33 cellular contexts compared by ENCODE assay signal in the genomic region with DNA sequence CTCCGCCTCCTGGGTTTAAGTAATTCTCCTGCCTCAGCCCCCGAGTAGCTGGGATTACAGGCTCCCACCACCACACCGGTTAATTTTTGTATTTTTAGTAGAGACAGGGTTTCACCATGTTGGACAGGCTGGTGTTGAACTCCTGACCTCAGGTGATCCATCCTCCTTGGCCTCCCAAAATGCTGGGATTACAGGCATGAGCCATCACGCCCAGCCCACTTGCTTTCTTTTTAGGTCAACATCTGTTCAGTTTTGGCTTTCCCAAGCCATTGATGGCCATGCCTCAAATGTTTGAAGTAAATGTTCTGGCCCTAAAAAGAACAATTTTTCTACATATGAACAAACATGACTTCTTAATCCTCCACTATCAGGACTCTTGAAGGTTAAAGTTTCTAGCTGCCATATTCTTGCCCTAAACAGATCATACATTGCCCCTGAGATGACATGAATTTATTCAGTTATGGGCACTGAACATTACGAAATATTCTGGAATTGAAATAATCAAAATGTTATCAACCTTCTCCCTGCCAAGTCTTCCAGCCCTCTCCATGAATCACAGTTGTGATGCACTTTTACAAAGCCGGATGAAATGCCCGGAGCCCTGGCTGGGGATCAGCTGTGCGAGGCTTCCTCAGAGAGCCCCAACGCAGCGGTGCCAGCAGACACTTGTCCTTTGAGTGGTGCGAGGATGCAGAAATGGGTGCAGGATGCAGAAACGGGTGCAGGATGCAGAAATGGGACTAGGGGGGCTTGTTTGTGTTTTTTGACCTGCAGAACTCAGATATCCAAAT. TPM values are rescaled to one million over a fixed set of nuclear protein-coding genes. Genes with fewer than 3 reads are reported as not detected.
DNase-seq lines count a peak whose midpoint lies in the region; ATAC-seq and TF ChIP-seq lines count a peak whose summit lies in the region.
"Had no signal": no experiment of that assay in that cellular context is flagged by ENCODE, and none has a peak within 500 bp of the region (broad histone marks: within the 10 kb centered on the region; RNA-seq: fewer than 3 reads in every experiment).

No MANE protein-coding gene starts in this region.

- peak; percentile 91 for ATAC-seq in omental fat pad (ENCODE audit: low FRiP score)
- no peak for ATAC-seq in activated T-cell treated with anti-CD3 and anti-CD28 coated beads, Interleukin-2, amount 50 U/mL, for 72 hours (replicated peaks in 1 of 2)
- no peak for ATAC-seq in activated naive CD8-positive, alpha-beta T cell treated with anti-CD3 and anti-CD28 coated beads, Interleukin-2, amount 50 U/mL, for 24 hours
- ATAC-seq: activated CD8-positive, alpha-beta T cell treated with anti-CD3 and anti-CD28 coated beads, Interleukin-2, amount 10 ng/mL, durations not matched to agents 7 days and 5 days had no signal

- no peaks in the 10 kb centered on the region for H3K36me3 ChIP-seq in esophagus muscularis mucosa
- no peaks in the 10 kb centered on the region for H3K36me3 ChIP-seq in endodermal cell (ENCODE audit: control insufficient read depth, insufficient read depth, low read length)
- H3K36me3 ChIP-seq: BLaER1, ovary, thoracic aorta, uterus, WERI-Rb-1 had no signal

- peak; percentile 15 for DNase-seq in AG20443 (ENCODE audit: low spot score)
- peak; percentile 27 for DNase-seq in NCI-H446 treated with DMSO at 0.1 percent for 48 hours (lab: John Stamatoyannopoulos, UW)
- peak; percentile 26 for DNase-seq in esophagus muscularis mucosa (ENCODE audit: extremely low spot score)
- DNase-seq in omental fat pad (ENCODE audit: low spot score): no peak
- no peak for DNase-seq in activated T-cell treated with anti-CD3 and anti-CD28 coated beads, Interleukin-2, amount 50 U/mL, for 72 hours
- DNase-seq in activated naive CD8-positive, alpha-beta T cell treated with anti-CD3 and anti-CD28 coated beads, Interleukin-2, amount 50 U/mL, for 24 hours: no peak
- DNase-seq in endodermal cell: no peak
- DNase-seq: activated CD4-positive, alpha-beta T cell treated with anti-CD3 and anti-CD28 coated beads for 4 hours; activated CD8-positive, alpha-beta T cell treated with anti-CD3 and anti-CD28 coated beads, Interleukin-2, amount 10 ng/mL, durations not matched to agents 7 days and 5 days; cortex of kidney; effector memory CD4-positive, alpha-beta T cell; HCEC 1CT; NCI-H1417; NCI-H2081; NCI-H526 treated with DMSO at 0.1 percent for 48 hours; nephron progenitor cell; ovary; stimulated activated CD4-positive, alpha-beta T cell treated with anti-CD3 and anti-CD28 coated beads, Interleukin-2, amount 100 ng/mL, for 24 hours; stimulated activated CD8-positive, alpha-beta memory T cell treated with anti-CD3 and anti-CD28 coated beads, Interleukin-4, amount 100 ng/mL, for 48 hours; T1000; uterus; WERI-Rb-1 had no signal

- H3K36me3 Mint-ChIP-seq in activated T-cell treated with anti-CD3 and anti-CD28 coated beads, Interleukin-2, amount 50 U/mL, for 72 hours (ENCODE audit: insufficient read depth in 2 of 2): no peaks in the 10 kb centered on the region
- H3K36me3 Mint-ChIP-seq in activated naive CD8-positive, alpha-beta T cell treated with anti-CD3 and anti-CD28 coated beads, Interleukin-2, amount 50 U/mL, for 24 hours (ENCODE audit: low read depth): no peaks in the 10 kb centered on the region
- no peaks in the 10 kb centered on the region for H3K36me3 Mint-ChIP-seq in endodermal cell (ENCODE audit: low read depth)
- H3K36me3 Mint-ChIP-seq: activated naive CD4-positive, alpha-beta T cell treated with anti-CD3 and anti-CD28 coated beads, Interleukin-2, amount 50 U/mL, for 24 hours had no signal

- TF ChIP-seq EP300 in esophagus muscularis mucosa (IDR thresholded peaks at IDR 0.05): no peak

- H3K4me3 ChIP-seq in esophagus muscularis mucosa (no peak overlapping the region), endodermal cell (ENCODE audit: low read length) (no peak overlapping the region)
- H3K4me3 ChIP-seq: BLaER1, hepatocyte, lung, ovary, thoracic aorta, uterus had no signal

- H3K27me3 Mint-ChIP-seq in activated T-cell treated with anti-CD3 and anti-CD28 coated beads, Interleukin-2, amount 50 U/mL, for 72 hours (ENCODE audit: low read depth): peaks cover 26% of the 10 kb centered on the region
- peaks cover 5% of the 10 kb centered on the region for H3K27me3 Mint-ChIP-seq in activated naive CD8-positive, alpha-beta T cell treated with anti-CD3 and anti-CD28 coated beads, Interleukin-2, amount 50 U/mL, for 24 hours
- H3K27me3 Mint-ChIP-seq in endodermal cell (ENCODE audit: insufficient read depth): no peaks in the 10 kb centered on the region

- H3K9ac ChIP-seq in endodermal cell (ENCODE audit: extremely low read depth, low read length, poor library complexity, severe bottlenecking): no peak overlapping the region
- H3K9ac ChIP-seq: BLaER1, KMS-11 had no signal

- H3K4me1 Mint-ChIP-seq in activated T-cell treated with anti-CD3 and anti-CD28 coated beads, Interleukin-2, amount 50 U/mL, for 72 hours (ENCODE audit: low read depth): no peaks in the 10 kb centered on the region
- H3K4me1 Mint-ChIP-seq in activated naive CD8-positive, alpha-beta T cell treated with anti-CD3 and anti-CD28 coated beads, Interleukin-2, amount 50 U/mL, for 24 hours: no peaks in the 10 kb centered on the region
- H3K4me1 Mint-ChIP-seq in endodermal cell: no peaks in the 10 kb centered on the region
- H3K4me1 Mint-ChIP-seq: activated naive CD4-positive, alpha-beta T cell treated with anti-CD3 and anti-CD28 coated beads, Interleukin-2, amount 50 U/mL, for 24 hours had no signal

- H3K9me3 Mint-ChIP-seq in activated T-cell treated with anti-CD3 and anti-CD28 coated beads, Interleukin-2, amount 50 U/mL, for 72 hours: no peaks in the 10 kb centered on the region
- no peaks in the 10 kb centered on the region for H3K9me3 Mint-ChIP-seq in activated naive CD8-positive, alpha-beta T cell treated with anti-CD3 and anti-CD28 coated beads, Interleukin-2, amount 50 U/mL, for 24 hours
- peaks cover 4% of the 10 kb centered on the region for H3K9me3 Mint-ChIP-seq in endodermal cell
- H3K9me3 Mint-ChIP-seq: activated naive CD4-positive, alpha-beta T cell treated with anti-CD3 and anti-CD28 coated beads, Interleukin-2, amount 50 U/mL, for 24 hours; activated T-helper 2 cell treated with anti-CD3 and anti-CD28 coated beads, Interferon-gamma antibody, Interleukin-2, Interleukin-4, amounts not matched to agents 10 μg/mL and 5 μg/mL and 100 μg/mL, durations not matched to agents 14 hours and 24 hours and 36 hours; nephron progenitor cell; stimulated activated naive CD8-positive, alpha-beta T cell treated with anti-CD3 and anti-CD28 coated beads, Interleukin-15, Interleukin-2, amounts not matched to agents 100 ng/mL and 50 ng/mL, for 24 hours had no signal

- intact Hi-C loops in esophagus muscularis mucosa (cut with DNase I): no loop called here

- TF ChIP-seq CTCF in esophagus muscularis mucosa (IDR thresholded peaks at IDR 0.05) (no peak), omental fat pad (IDR thresholded peaks at IDR 0.05) (no peak), endodermal cell (conservative IDR thresholded peaks at IDR 0.05) (no peak)

- H3K4me3 Mint-ChIP-seq in activated T-cell treated with anti-CD3 and anti-CD28 coated beads, Interleukin-2, amount 50 U/mL, for 72 hours: no peak overlapping the region
- H3K4me3 Mint-ChIP-seq in activated naive CD8-positive, alpha-beta T cell treated with anti-CD3 and anti-CD28 coated beads, Interleukin-2, amount 50 U/mL, for 24 hours: no peak overlapping the region
- no peak overlapping the region for H3K4me3 Mint-ChIP-seq in endodermal cell
- H3K4me3 Mint-ChIP-seq: activated CD8-positive, alpha-beta T cell treated with anti-CD3 and anti-CD28 coated beads, Interleukin-2, amount 10 ng/mL, durations not matched to agents 7 days and 5 days; activated naive CD4-positive, alpha-beta T cell treated with anti-CD3 and anti-CD28 coated beads, Interleukin-2, amount 50 U/mL, for 24 hours; nephron progenitor cell; stimulated activated naive CD8-positive, alpha-beta T cell treated with anti-CD3 and anti-CD28 coated beads, Interleukin-15, Interleukin-2, amounts not matched to agents 100 ng/mL and 50 ng/mL, for 24 hours had no signal

- 84% methylated on average over 12 of the region's 12 CpGs for WGBS in esophagus muscularis mucosa
- WGBS in endodermal cell (ENCODE audit: insufficient coverage in 1 of 2, insufficient read length in 1 of 2), 2 experiments: 87 to 88% methylated on average over 8 to 12 of the region's 12 CpGs

- no peak overlapping the region for H3K27ac Mint-ChIP-seq in activated T-cell treated with anti-CD3 and anti-CD28 coated beads, Interleukin-2, amount 50 U/mL, for 72 hours
- H3K27ac Mint-ChIP-seq in activated naive CD8-positive, alpha-beta T cell treated with anti-CD3 and anti-CD28 coated beads, Interleukin-2, amount 50 U/mL, for 24 hours: no peak overlapping the region
- H3K27ac Mint-ChIP-seq in endodermal cell: no peak overlapping the region
- H3K27ac Mint-ChIP-seq: activated CD8-positive, alpha-beta T cell treated with anti-CD3 and anti-CD28 coated beads, Interleukin-2, amount 10 ng/mL, durations not matched to agents 7 days and 5 days; activated naive CD4-positive, alpha-beta T cell treated with anti-CD3 and anti-CD28 coated beads, Interleukin-2, amount 50 U/mL, for 24 hours; activated T-helper 2 cell treated with anti-CD3 and anti-CD28 coated beads, Interferon-gamma antibody, Interleukin-2, Interleukin-4, amounts not matched to agents 10 μg/mL and 5 μg/mL and 100 μg/mL, durations not matched to agents 14 hours and 24 hours and 36 hours; nephron progenitor cell; stimulated activated naive CD8-positive, alpha-beta T cell treated with anti-CD3 and anti-CD28 coated beads, Interleukin-15, Interleukin-2, amounts not matched to agents 100 ng/mL and 50 ng/mL, for 24 hours had no signal

- no peaks in the 10 kb centered on the region for H3K9me3 ChIP-seq in esophagus muscularis mucosa
- H3K9me3 ChIP-seq in endodermal cell (ENCODE audit: control insufficient read depth, low read length): no peaks in the 10 kb centered on the region
- H3K9me3 ChIP-seq: BLaER1, ovary, thoracic aorta, uterus had no signal

- H3K27me3 ChIP-seq in esophagus muscularis mucosa (no peaks in the 10 kb centered on the region), endodermal cell (ENCODE audit: control insufficient read depth, insufficient read depth, low read length, poor library complexity, severe bottlenecking) (no peaks in the 10 kb centered on the region)
- H3K27me3 ChIP-seq: BLaER1, hepatocyte, ovary, uterus had no signal

- H3K27ac ChIP-seq in esophagus muscularis mucosa (replicated peaks in 1 of 4) (no peak overlapping the region), endodermal cell (ENCODE audit: low read depth, low read length) (no peak overlapping the region)
- H3K27ac ChIP-seq: BLaER1, hepatocyte, KMS-11, ovary, thoracic aorta, uterus, WERI-Rb-1 had no signal

- no peaks in the 10 kb centered on the region for H3K4me1 ChIP-seq in esophagus muscularis mucosa
- H3K4me1 ChIP-seq in endodermal cell (ENCODE audit: control insufficient read depth, insufficient read depth, low read length): no peaks in the 10 kb centered on the region
- H3K4me1 ChIP-seq: BLaER1, uterus had no signal

- no peak for TF ChIP-seq POLR2A in esophagus muscularis mucosa (IDR thresholded peaks at IDR 0.05; ENCODE audit: low read depth)

RNA-seq across cellular contexts. Expression of gene MRLN, which starts 2.9 kb away (rescaled TPM):
- total RNA-seq in esophagus muscularis mucosa (not detected), omental fat pad (not detected), endodermal cell (not detected)
- not detected for total RNA-seq in activated T-cell treated with anti-CD3 and anti-CD28 coated beads, Interleukin-2, amount 50 U/mL, for 72 hours
- not detected for polyA plus RNA-seq in endodermal cell (2013, experiment 1 of 2)
- polyA plus RNA-seq in endodermal cell (2013, experiment 2 of 2): not detected
- total RNA-seq: activated CD8-positive, alpha-beta T cell treated with anti-CD3 and anti-CD28 coated beads, Interleukin-2, amount 10 ng/mL, durations not matched to agents 7 days and 5 days; activated T-helper 2 cell treated with anti-CD3 and anti-CD28 coated beads, Interferon-gamma antibody, Interleukin-2, Interleukin-4, amounts not matched to agents 10 μg/mL and 5 μg/mL and 100 μg/mL, durations not matched to agents 14 hours and 24 hours and 36 hours; cardiac septum; hepatocyte; renal cortical epithelial cell; thoracic aorta had no signal
- polyA plus RNA-seq: esophagus, hepatocyte, ovary had no signal

RNA-seq across cellular contexts. Expression of gene SLC16A9, which starts 40.7 kb away (rescaled TPM):
- total RNA-seq in esophagus muscularis mucosa (under 1 TPM in 3 of 4 donors, not detected in 1; 0.33 to 0.86 (median 0.45) TPM), omental fat pad (1 to 10 TPM in 1 of 4 donors, under 1 TPM in 3; 0.25 to 2.3 (median 0.77) TPM), endodermal cell (10 to 100 TPM in 1 of 2 donors, 1 to 10 TPM in 1; 4.9 to 19.3 TPM)
- under 1 TPM; 0.14 to 0.19 TPM for total RNA-seq in activated T-cell treated with anti-CD3 and anti-CD28 coated beads, Interleukin-2, amount 50 U/mL, for 72 hours
- 17.8 TPM for polyA plus RNA-seq in endodermal cell (2013, experiment 1 of 2)
- polyA plus RNA-seq in endodermal cell (2013, experiment 2 of 2): 14.8 TPM

Comparison
In these comparisons a context has a peak if more than half of its experiments do, and no peak if none do; other contexts are left out.
1. DNase-seq: peak in AG20443 (single experiment), NCI-H446 treated with DMSO at 0.1 percent for 48 hours (single experiment) and esophagus muscularis mucosa (single experiment); none in omental fat pad (single experiment), activated T-cell treated with anti-CD3 and anti-CD28 coated beads, Interleukin-2, amount 50 U/mL, for 72 hours (0 of 2), activated naive CD8-positive, alpha-beta T cell treated with anti-CD3 and anti-CD28 coated beads, Interleukin-2, amount 50 U/mL, for 24 hours (single experiment) and endodermal cell (single experiment).